Comparison of ENCODE assay signal across 8 cellular contexts in genomic region chr17:12020595-12021590, GRCh38. TPM values are rescaled to one million over a fixed set of nuclear protein-coding genes. Genes with fewer than 3 reads are reported as not detected.
A peak's percentile ranks its signal among the peaks of the same experiment; 100 is the strongest.
DNase-seq lines count a peak whose midpoint lies in the region; ATAC-seq and TF ChIP-seq lines count a peak whose summit lies in the region.

Gene MAP2K4, plus strand, starts transcription at chr17:12020877. Its CDS starts 10 bp downstream, at chr17:12020887.

- DNase-seq in EL: peak; percentile 87
- DNase-seq in SHP77 treated with DMSO at 0.1 percent for 48 hours (lab: John Stamatoyannopoulos, UW): peak; percentile 57
- DNase-seq in activated gamma-delta T cell treated with Interleukin-2 at 50 U/mL for 16 hours: peak; percentile 96
- peak; percentile 36 to 61 for DNase-seq in foreskin keratinocyte
- DNase-seq in stromal cell of bone marrow (ENCODE audit: low read depth): peak; percentile 67

- ATAC-seq in GM21786 (IDR thresholded peaks at IDR 0.05; ENCODE audit: unreplicated experiment) (peak; percentile 95), foreskin keratinocyte (peak; percentile 93)

- H2AFZ ChIP-seq in neuron (ENCODE audit: low read depth, low read length): peak within 1 kb of the TSS; percentile 82

- H3K36me3 ChIP-seq in KOPT-K1 (ENCODE audit: insufficient read depth, low read length): no peaks in the 10 kb centered on the region
- no peaks in the 10 kb centered on the region for H3K36me3 ChIP-seq in neuron (ENCODE audit: insufficient read depth, low read length)

- no peaks in the 10 kb centered on the region for H3K9me3 ChIP-seq in KOPT-K1 (ENCODE audit: insufficient read depth, low read length, poor library complexity, severe bottlenecking)
- no peaks in the 10 kb centered on the region for H3K9me3 ChIP-seq in neuron (ENCODE audit: low read length)

- TF ChIP-seq CTCF in foreskin keratinocyte (conservative IDR thresholded peaks at IDR 0.05): no peak

- H3K4me1 ChIP-seq in foreskin keratinocyte (peaks cover 38% of the 10 kb centered on the region), neuron (ENCODE audit: insufficient read depth, low read length) (peaks cover 17% of the 10 kb centered on the region)

- H3K4me3 ChIP-seq in neuron (ENCODE audit: low read length): peak within 1 kb of the TSS; percentile 95

- no peaks in the 10 kb centered on the region for H3K27me3 ChIP-seq in foreskin keratinocyte
- H3K27me3 ChIP-seq in neuron (ENCODE audit: insufficient read depth, low read length): peaks cover 10% of the 10 kb centered on the region

- H3K27ac ChIP-seq in KOPT-K1 (ENCODE audit: low read depth, low read length, poor library complexity, severe bottlenecking) (peak within 1 kb of the TSS; percentile 74), foreskin keratinocyte (peak within 1 kb of the TSS; percentile 84)

RNA-seq across cellular contexts. Expression of gene MAP2K4, which starts in this region (rescaled TPM):
- 28.5 and 30.1 TPM in 2 replicates for total RNA-seq in foreskin keratinocyte
- polyA plus RNA-seq in foreskin keratinocyte: 10.6 and 14.1 TPM in 2 replicates

Comparison
In these comparisons a context has a peak if more than half of its experiments do, and no peak if none do; other contexts are left out.
1. Peak in every context shown above with its lines: DNase-seq, ATAC-seq, H3K4me3 ChIP-seq and H3K27ac ChIP-seq.